12 cellular contexts compared by ENCODE assay signal in the genomic region with DNA sequence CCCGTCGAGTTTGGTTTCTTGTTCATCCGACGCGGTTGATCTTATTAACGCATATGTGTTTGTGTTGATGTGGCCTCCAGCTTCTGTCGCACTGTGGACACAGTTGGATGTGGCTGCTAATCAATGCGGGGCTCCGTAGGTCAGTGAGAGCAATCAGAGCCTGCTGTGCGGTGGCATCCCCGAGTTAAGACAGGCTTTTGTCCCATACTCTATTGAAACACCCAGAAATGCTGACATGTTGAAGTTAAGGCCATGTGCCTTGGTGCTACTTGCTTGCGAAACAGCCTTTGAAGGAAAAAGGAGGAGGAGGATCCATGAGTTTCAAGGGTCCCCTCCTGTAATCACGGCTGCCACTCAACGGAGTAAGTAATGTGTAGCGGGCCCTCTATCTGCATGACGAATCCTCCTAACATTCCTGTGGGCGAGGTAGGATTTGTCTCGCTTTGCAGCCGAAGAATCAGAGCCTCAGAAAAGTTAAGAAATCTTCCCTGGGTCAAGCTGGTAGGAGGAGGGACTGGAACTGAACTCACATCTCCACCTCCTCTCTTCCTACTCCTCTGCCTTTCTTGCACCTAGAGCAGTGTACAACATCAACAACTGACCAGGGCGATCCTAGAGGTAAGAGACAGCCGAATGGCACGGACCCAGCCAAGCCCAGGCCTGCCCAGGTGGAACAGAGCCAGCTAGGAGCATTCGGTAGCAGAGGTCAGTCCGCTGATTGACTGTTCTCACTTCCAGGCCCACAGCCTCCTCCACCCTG. TPM values are rescaled to one million over a fixed set of nuclear protein-coding genes. Genes with fewer than 3 reads are reported as not detected.
DNase-seq lines count a peak whose midpoint lies in the region; ATAC-seq, FAIRE-seq and TF ChIP-seq lines count a peak whose summit lies in the region.
"Had no signal": no experiment of that assay in that cellular context is flagged by ENCODE, and none has a peak within 500 bp of the region (broad histone marks: within the 10 kb centered on the region; RNA-seq: fewer than 3 reads in every experiment).

No MANE protein-coding gene starts in this region.

- H3K9me3 Mint-ChIP-seq in stimulated activated memory B cell treated with anti-CD40 and anti-IgM and Interleukin-4, amounts not matched to agents 10 μg/mL and 1 μg/mL and 100 μg/mL, for 72 hours, result no peaks in the 10 kb centered on the region
- H3K9me3 Mint-ChIP-seq: activated T-helper 1 cell treated with anti-CD3 and anti-CD28 coated beads, Interleukin-12 subunit alpha, Interleukin-12 subunit beta, Interleukin-2, Interleukin-4 antibody, amounts not matched to agents 30 ng/mL and 10 ng/mL and 1 ng/mL, durations not matched to agents 14 hours and 24 hours and 36 hours; dendritic cell treated with granulocyte-macrophage colony-stimulating factor and Interleukin-4, amounts not matched to agents 40 ng/mL and 50 ng/mL, for 4 days had no signal

- H3K4me1 ChIP-seq in HUES48 (ENCODE audit: control insufficient read depth, insufficient read depth, low read length) (peaks cover 52% of the 10 kb centered on the region), body of pancreas (peaks cover 6% of the 10 kb centered on the region), HepG2 (ENCODE audit: insufficient read depth, low read length) (peaks cover 29% of the 10 kb centered on the region)

- no peak for FAIRE-seq in HepG2 (lab: Jason Lieb, UNC)
- FAIRE-seq: TTC549 had no signal

- in situ Hi-C loops in HepG2 (cut with HindIII; ENCODE audit: extremely low pct_ligation_motif_present, low pct_unique_long_range_greater_than_20kb), result loop anchor here (25.0 kb wide), 1 partner anchor 89 kb away; no protein-coding TSS in a partner anchor

- WGBS in body of pancreas, 2 donors, result 79 to 87% methylated on average over 13 to 24 of the region's 24 CpGs
- WGBS in HepG2 (ENCODE audit: low lambda C conversion rate), result 70% methylated on average over 20 of the region's 24 CpGs

- H3K4me2 ChIP-seq in HepG2 (ENCODE audit: low read depth, low read length), result no peak overlapping the region
- H3K4me2 ChIP-seq: KMS-11 had no signal

- H3K27ac ChIP-seq in 22Rv1, result peak overlapping the region; percentile 70
- peak overlapping the region; percentile 23 for H3K27ac ChIP-seq in HUES48 (ENCODE audit: low read depth, low read length)
- H3K27ac ChIP-seq in body of pancreas, result no peak overlapping the region
- H3K27ac ChIP-seq in HepG2 (ENCODE audit: extremely low read length, insufficient read depth, low read length), result no peak overlapping the region
- H3K27ac ChIP-seq: KMS-11 had no signal

- H3K27me3 ChIP-seq in HUES48 (ENCODE audit: control insufficient read depth, insufficient read depth, low read length), result no peaks in the 10 kb centered on the region
- no peaks in the 10 kb centered on the region for H3K27me3 ChIP-seq in body of pancreas
- H3K27me3 ChIP-seq in HepG2 (ENCODE audit: control insufficient read depth in 1 of 2, insufficient read depth in 2 of 2, low read length in 2 of 2), result no peaks in the 10 kb centered on the region

- no peak overlapping the region for H3K9ac ChIP-seq in HUES48 (ENCODE audit: low read depth, low read length)
- no peak overlapping the region for H3K9ac ChIP-seq in HepG2 (ENCODE audit: insufficient read depth, low read depth, low read length)
- H3K9ac ChIP-seq: KMS-11 had no signal

- H2AFZ ChIP-seq in HepG2 (ENCODE audit: low read length), result no peak overlapping the region

- H3K27me3 Mint-ChIP-seq in stimulated activated memory B cell treated with anti-CD40 and anti-IgM and Interleukin-4, amounts not matched to agents 10 μg/mL and 1 μg/mL and 100 μg/mL, for 72 hours, result peaks cover 23% of the 10 kb centered on the region

- H4K20me1 ChIP-seq in HepG2 (ENCODE audit: insufficient read depth, low read length), result peaks cover 20% of the 10 kb centered on the region; the same call in 1 of the 2 replicates

- H3K4me3 Mint-ChIP-seq in stimulated activated memory B cell treated with anti-CD40 and anti-IgM and Interleukin-4, amounts not matched to agents 10 μg/mL and 1 μg/mL and 100 μg/mL, for 72 hours, result no peak overlapping the region
- H3K4me3 Mint-ChIP-seq: activated T-helper 1 cell treated with anti-CD3 and anti-CD28 coated beads, Interleukin-12 subunit alpha, Interleukin-12 subunit beta, Interleukin-2, Interleukin-4 antibody, amounts not matched to agents 30 ng/mL and 10 ng/mL and 1 ng/mL, durations not matched to agents 14 hours and 24 hours and 36 hours; dendritic cell treated with granulocyte-macrophage colony-stimulating factor and Interleukin-4, amounts not matched to agents 40 ng/mL and 50 ng/mL, for 4 days had no signal

- H3K4me3 ChIP-seq in HUES48 (ENCODE audit: low read depth, low read length), result no peak overlapping the region
- H3K4me3 ChIP-seq in body of pancreas, result no peak overlapping the region
- H3K4me3 ChIP-seq in HepG2 (replicated peaks in 1 of 3; ENCODE audit: insufficient read depth in 1 of 3, low read depth in 2 of 3, low read length in 3 of 3), result no peak overlapping the region

- TF ChIP-seq POLR2A in body of pancreas (IDR thresholded peaks at IDR 0.05) (no peak), HepG2 (IDR thresholded peaks at IDR 0.05; ENCODE audit: insufficient read depth in 1 of 2, low read depth in 2 of 2, low read length in 2 of 2) (no peak)

- POLR2A ChIA-PET in HepG2 (lab: Yijun Ruan, JAX), result interaction anchor here (1.3 kb wide), 1 partner anchor 61 kb away, joined by 5 read pairs; no protein-coding TSS in a partner anchor

- TF ChIP-seq EP300 in HepG2 (IDR thresholded peaks at IDR 0.05; ENCODE audit: low read depth in 2 of 2, low read length in 2 of 2) (no peak), HepG2 (CRISPR knock-in tag; IDR thresholded peaks at IDR 0.05; ENCODE audit: borderline replicate concordance) (no peak)

- no TSS peak for BruUV-seq in HepG2 (replicated peaks; lab: Mats Ljungman, UMichigan)

- H3K27ac Mint-ChIP-seq in stimulated activated memory B cell treated with anti-CD40 and anti-IgM and Interleukin-4, amounts not matched to agents 10 μg/mL and 1 μg/mL and 100 μg/mL, for 72 hours, result no peak overlapping the region
- H3K27ac Mint-ChIP-seq: activated T-helper 1 cell treated with anti-CD3 and anti-CD28 coated beads, Interleukin-12 subunit alpha, Interleukin-12 subunit beta, Interleukin-2, Interleukin-4 antibody, amounts not matched to agents 30 ng/mL and 10 ng/mL and 1 ng/mL, durations not matched to agents 14 hours and 24 hours and 36 hours; dendritic cell treated with granulocyte-macrophage colony-stimulating factor and Interleukin-4, amounts not matched to agents 40 ng/mL and 50 ng/mL, for 4 days had no signal

- intact Hi-C loops in body of pancreas (cut with DNase I) (no loop called here), HepG2 (cut with micrococcal nuclease; ENCODE audit: unreplicated experiment) (no loop called here)

- no peaks in the 10 kb centered on the region for H3K4me1 Mint-ChIP-seq in stimulated activated memory B cell treated with anti-CD40 and anti-IgM and Interleukin-4, amounts not matched to agents 10 μg/mL and 1 μg/mL and 100 μg/mL, for 72 hours

- H3K79me2 ChIP-seq in HepG2 (ENCODE audit: insufficient read depth, low read length), result no peaks in the 10 kb centered on the region

- DNase-seq in body of pancreas (no peak), HepG2 (ENCODE audit: low spot score) (no peak), NCI-H2081 (lab: John Stamatoyannopoulos, UW) (no peak), inferior parietal cortex (ENCODE audit: extremely low spot score) (no peak)

- H3K9me3 ChIP-seq in HUES48 (ENCODE audit: control insufficient read depth, insufficient read depth, low read length), result no peaks in the 10 kb centered on the region
- no peaks in the 10 kb centered on the region for H3K9me3 ChIP-seq in body of pancreas
- H3K9me3 ChIP-seq in HepG2 (ENCODE audit: low read length), result no peaks in the 10 kb centered on the region

- TF ChIP-seq RAD21 in HepG2 (CRISPR knock-in tag; IDR thresholded peaks at IDR 0.05), result no peak

- H3K36me3 ChIP-seq in HUES48 (ENCODE audit: control insufficient read depth, insufficient read depth, low read length) (peaks cover 11% of the 10 kb centered on the region), body of pancreas (replicated peaks in 1 of 2; ENCODE audit: insufficient read depth in 1 of 2, low read depth in 2 of 2) (no peaks in the 10 kb centered on the region), HepG2 (replicated peaks in 1 of 2; ENCODE audit: control insufficient read depth in 1 of 2, insufficient read depth in 2 of 2, low read length in 2 of 2) (no peaks in the 10 kb centered on the region; a peak in 1 of 5 replicates)

- ATAC-seq in body of pancreas (peak; percentile 27), HepG2 (peak; percentile 34; the same call in 2 of the 3 replicates), HG03139 (IDR thresholded peaks at IDR 0.05; ENCODE audit: unreplicated experiment) (no peak)
- ATAC-seq in stimulated activated memory B cell treated with anti-CD40 and anti-IgM and Interleukin-4, amounts not matched to agents 10 μg/mL and 1 μg/mL and 100 μg/mL, for 72 hours, result no peak

- TF ChIP-seq CTCF in 22Rv1 (IDR thresholded peaks at IDR 0.05) (no peak), body of pancreas (IDR thresholded peaks at IDR 0.05) (no peak), HepG2 (CRISPR knock-in tag; IDR thresholded peaks at IDR 0.05) (no peak)

- CTCF ChIA-PET in HepG2 (lab: Yijun Ruan, JAX; ENCODE audit: low intra/inter-chr PET ratio, low total read pairs), result no interaction called here

- no peaks in the 10 kb centered on the region for H3K36me3 Mint-ChIP-seq in stimulated activated memory B cell treated with anti-CD40 and anti-IgM and Interleukin-4, amounts not matched to agents 10 μg/mL and 1 μg/mL and 100 μg/mL, for 72 hours

RNA-seq across cellular contexts. Expression of gene PDE9A, which starts 19.5 kb away (rescaled TPM):
- total RNA-seq in body of pancreas (1 to 10 TPM; 5.2 to 7.9 TPM), HepG2 (2016; rRNA removed; fragmentation: Illumina TruSeq; extraction: Trizol) (4.3 and 4.6 TPM in 2 replicates)
- 5.9 and 7.3 TPM in 2 replicates for total RNA-seq in HepG2 (2016; cell fraction: cytosol; rRNA removed; fragmentation: Illumina TruSeq; extraction: Trizol; ENCODE audit: low read depth)
- 4.1 and 4.3 TPM in 2 replicates for total RNA-seq in HepG2 (2016; cell fraction: insoluble cytoplasmic fraction; rRNA removed; fragmentation: Illumina TruSeq; extraction: Trizol)
- 9.6 TPM in 2 replicates for total RNA-seq in HepG2 (2016; cell fraction: membrane; rRNA removed; fragmentation: Illumina TruSeq; extraction: Trizol)
- total RNA-seq in HepG2 (2016; cell fraction: nucleus; rRNA removed; fragmentation: Illumina TruSeq; extraction: Trizol), result 4.2 and 5.2 TPM in 2 replicates
- polyA plus RNA-seq in HepG2 (2011; rRNA removed), result 19.7 and 22.9 TPM in 2 replicates
- 16.4 and 19.0 TPM in 2 replicates for polyA plus RNA-seq in HepG2 (2011; cell fraction: cytosol; rRNA removed)
- polyA plus RNA-seq in HepG2 (2011; cell fraction: nucleus; rRNA removed), result 25.1 and 25.6 TPM in 2 replicates
- 15.9 and 16.0 TPM in 2 replicates for polyA plus RNA-seq in HepG2 (2012)
- 12.4 and 13.6 TPM in 2 replicates for polyA plus RNA-seq in HepG2 (2016; cell fraction: cytosol; fragmentation: Illumina TruSeq; extraction: Trizol; ENCODE audit: low read depth)
- 5.4 and 7.7 TPM in 2 replicates for polyA plus RNA-seq in HepG2 (2016; cell fraction: insoluble cytoplasmic fraction; fragmentation: Illumina TruSeq; extraction: Trizol; ENCODE audit: low read depth)
- polyA plus RNA-seq in HepG2 (2016; cell fraction: membrane; fragmentation: Illumina TruSeq; extraction: Trizol; ENCODE audit: low read depth), result 12.9 and 13.7 TPM in 2 replicates
- polyA plus RNA-seq in HepG2 (2016; cell fraction: nucleus; fragmentation: Illumina TruSeq; extraction: Trizol; ENCODE audit: insufficient read depth, low read depth), result 8.9 TPM in 2 replicates
- 6.1 and 18.8 TPM in 2 replicates for polyA minus RNA-seq in HepG2 (2011; rRNA and poly(A)+ RNA removed; ENCODE audit: low replicate concordance)
- 10.6 and 12.7 TPM in 2 replicates for polyA minus RNA-seq in HepG2 (2011; cell fraction: cytosol; rRNA and poly(A)+ RNA removed)
- 10.4 and 11.6 TPM in 2 replicates for polyA minus RNA-seq in HepG2 (2011; cell fraction: nucleus; rRNA and poly(A)+ RNA removed)

Comparison
In these comparisons a context has a peak if more than half of its experiments do, and no peak if none do; other contexts are left out.
1. H3K27ac ChIP-seq: peak in 22Rv1 (single experiment) and HUES48 (single experiment); none in body of pancreas (0 of 4) and HepG2 (single experiment).
2. ATAC-seq: peak in body of pancreas (single experiment) and HepG2 (single experiment); none in stimulated activated memory B cell treated with anti-CD40 and anti-IgM and Interleukin-4, amounts not matched to agents 10 μg/mL and 1 μg/mL and 100 μg/mL, for 72 hours (single experiment) and HG03139 (single experiment).